In the genomic region with DNA sequence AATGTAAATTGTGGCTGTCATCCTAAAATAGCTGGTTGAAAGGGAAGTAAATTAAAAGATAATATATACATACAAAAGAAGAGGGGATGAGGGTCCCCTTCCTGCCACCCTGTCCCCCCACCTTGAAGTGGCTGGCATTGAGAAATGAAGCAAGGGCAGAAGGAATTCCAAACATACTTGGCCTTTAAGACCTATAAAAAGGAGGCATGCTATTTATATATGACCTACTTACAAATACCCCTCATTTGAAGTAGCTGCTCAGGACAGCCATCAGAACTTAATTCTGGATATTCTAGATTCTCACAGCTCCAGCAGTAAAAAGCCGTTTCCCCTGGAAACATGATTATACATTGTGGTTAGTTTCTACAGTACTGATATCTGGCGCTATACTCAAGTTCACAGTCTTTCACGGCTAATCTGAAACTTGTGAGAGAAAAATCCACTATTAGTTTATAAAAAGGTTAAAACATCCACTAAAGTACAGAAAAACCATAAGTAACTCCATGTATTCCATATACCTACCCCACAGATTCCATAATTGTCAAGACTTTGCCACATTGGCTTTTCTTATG, we compare ENCODE assay signal across 2 cellular contexts.
TF ChIP-seq lines count a peak whose summit lies in the region.

No MANE protein-coding gene starts in this region.

TF ChIP-seq in IMR-90, 13 proteins besides CTCF, POLR2A, EP300 and RAD21:
- TF ChIP-seq SMC3 (IDR thresholded peaks at IDR 0.05; ENCODE audit: low read depth, low read length) = no peak
- TF ChIP-seq CEBPB (IDR thresholded peaks at IDR 0.05; ENCODE audit: low read depth, low read length) = no peak
- no peak for TF ChIP-seq FOS (IDR thresholded peaks at IDR 0.05; ENCODE audit: low read depth, low read length)
- no peak for TF ChIP-seq MAFK (IDR thresholded peaks at IDR 0.05; ENCODE audit: low read depth, low read length)
- no peak for TF ChIP-seq CHD1 (IDR thresholded peaks at IDR 0.05; ENCODE audit: low read depth, low read length)
- TF ChIP-seq NFE2L2 (IDR thresholded peaks at IDR 0.05; ENCODE audit: low read depth, low read length) = no peak
- no peak for TF ChIP-seq BHLHE40 (IDR thresholded peaks at IDR 0.05; ENCODE audit: low read depth, low read length)
- no peak for TF ChIP-seq RFX5 (IDR thresholded peaks at IDR 0.05; ENCODE audit: low read depth, low read length)
- no peak for TF ChIP-seq RCOR1 (IDR thresholded peaks at IDR 0.05; ENCODE audit: insufficient replicate concordance, low read length)
- TF ChIP-seq MXI1 (IDR thresholded peaks at IDR 0.05; ENCODE audit: borderline replicate concordance, low read depth, low read length) = no peak

TF ChIP-seq in HEK293T, 16 proteins besides CTCF, POLR2A, EP300 and RAD21:
- TF ChIP-seq FOXA1 (IDR thresholded peaks at IDR 0.05) = no peak
- TF ChIP-seq SP1 (IDR thresholded peaks at IDR 0.05) = no peak
- TF ChIP-seq ELF4 (IDR thresholded peaks at IDR 0.05) = no peak
- no peak for TF ChIP-seq FOXM1 (IDR thresholded peaks at IDR 0.05; ENCODE audit: borderline replicate concordance)
- TF ChIP-seq ZNF384 (IDR thresholded peaks at IDR 0.05) = no peak
- no peak for TF ChIP-seq FOXK2 (IDR thresholded peaks at IDR 0.05)
- TF ChIP-seq L3MBTL2 (conservative IDR thresholded peaks at IDR 0.05) = no peak
- TF ChIP-seq, protein P1, sequence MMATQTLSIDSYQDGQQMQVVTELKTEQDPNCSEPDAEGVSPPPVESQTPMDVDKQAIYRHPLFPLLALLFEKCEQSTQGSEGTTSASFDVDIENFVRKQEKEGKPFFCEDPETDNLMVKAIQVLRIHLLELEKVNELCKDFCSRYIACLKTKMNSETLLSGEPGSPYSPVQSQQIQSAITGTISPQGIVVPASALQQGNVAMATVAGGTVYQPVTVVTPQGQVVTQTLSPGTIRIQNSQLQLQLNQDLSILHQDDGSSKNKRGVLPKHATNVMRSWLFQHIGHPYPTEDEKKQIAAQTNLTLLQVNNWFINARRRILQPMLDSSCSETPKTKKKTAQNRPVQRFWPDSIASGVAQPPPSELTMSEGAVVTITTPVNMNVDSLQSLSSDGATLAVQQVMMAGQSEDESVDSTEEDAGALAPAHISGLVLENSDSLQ (IDR thresholded peaks at IDR 0.05) = no peak
- TF ChIP-seq TARDBP (IDR thresholded peaks at IDR 0.05) = no peak
- TF ChIP-seq BHLHE40 (IDR thresholded peaks at IDR 0.05; ENCODE audit: borderline replicate concordance) = no peak
- no peak for TF ChIP-seq ARNT (IDR thresholded peaks at IDR 0.05)
- no peak for TF ChIP-seq HDGF (IDR thresholded peaks at IDR 0.05; ENCODE audit: borderline replicate concordance)
- no peak for TF ChIP-seq SUZ12 (IDR thresholded peaks at IDR 0.05)
- no peak for TF ChIP-seq LEF1 (IDR thresholded peaks at IDR 0.05; ENCODE audit: borderline replicate concordance)
- no peak for TF ChIP-seq CTBP1 (IDR thresholded peaks at IDR 0.05; ENCODE audit: borderline replicate concordance)
- no peak for TF ChIP-seq NFRKB (IDR thresholded peaks at IDR 0.05)
